Comparison of ENCODE assay signal across 8 cellular contexts in genomic region chr17:39621523-39622379, GRCh38. TPM values are rescaled to one million over a fixed set of nuclear protein-coding genes. Genes with fewer than 3 reads are reported as not detected.
A peak's percentile ranks its signal among the peaks of the same experiment; 100 is the strongest.
DNase-seq lines count a peak whose midpoint lies in the region; ATAC-seq and TF ChIP-seq lines count a peak whose summit lies in the region.

No MANE protein-coding gene starts in this region.

- H3K36me3 ChIP-seq in H7 (replicated peaks; ENCODE audit: control insufficient read depth, insufficient read depth, low read length): no peaks in the 10 kb centered on the region

- 10% methylated on average over 26 of the region's 26 CpGs for WGBS in right cardiac atrium

- H3K4me3 ChIP-seq in H7 (ENCODE audit: insufficient read depth, low read depth, low read length): no peak overlapping the region
- H3K4me3 ChIP-seq in right cardiac atrium (ENCODE audit: low read length): no peak overlapping the region
- no peak overlapping the region for H3K4me3 ChIP-seq in skeletal muscle cell (ENCODE audit: low read depth, low read length)

- H3K4me1 ChIP-seq in right cardiac atrium (ENCODE audit: control insufficient read depth, insufficient read depth, low read length): no peaks in the 10 kb centered on the region

- peak; percentile 56 to 72 for ATAC-seq in right cardiac atrium
- no peak for ATAC-seq in GM18505 (IDR thresholded peaks at IDR 0.05; ENCODE audit: unreplicated experiment)

- intact Hi-C loops in right cardiac atrium (cut with DNase I): loop anchor here (2.0 to 10.0 kb wide), 5 partner anchors 53 to 131 kb away; no protein-coding TSS in a partner anchor

- peaks cover 67% of the 10 kb centered on the region for H3K27me3 ChIP-seq in H7 (ENCODE audit: control insufficient read depth, insufficient read depth, low read length)
- H3K27me3 ChIP-seq in right cardiac atrium (ENCODE audit: control insufficient read depth, insufficient read depth): no peaks in the 10 kb centered on the region

- no peak for TF ChIP-seq POLR2A in GM18505 (IDR thresholded peaks at IDR 0.05; ENCODE audit: borderline replicate concordance, extremely low read depth, insufficient read depth, insufficient read length)

- DNase-seq in DMS153 (lab: John Stamatoyannopoulos, UW): peak; percentile 70
- DNase-seq in H7: peak; percentile 95
- DNase-seq in NCI-H187 treated with DMSO at 0.1 percent for 48 hours (lab: John Stamatoyannopoulos, UW): peak; percentile 29
- DNase-seq in T-helper 9 cell: peak; percentile 87
- DNase-seq in amygdala (lab: John Stamatoyannopoulos, UW): peak; percentile 33 to 96 (median 78)
- DNase-seq in right cardiac atrium: peak; percentile 79 to 92 (median 92)
- peak; percentile 13 for DNase-seq in skeletal muscle cell (ENCODE audit: low read depth)

- no peaks in the 10 kb centered on the region for H3K9me3 ChIP-seq in right cardiac atrium (ENCODE audit: control insufficient read depth, low read length)

- no peak overlapping the region for H3K27ac ChIP-seq in right cardiac atrium (ENCODE audit: low read length)

RNA-seq across cellular contexts. Expression of gene PPP1R1B, which starts 5.0 kb away (rescaled TPM):
- total RNA-seq in H7 (2014; rRNA removed; shearing (Covaris generic)): 8.3 and 11.8 TPM in 2 replicates
- total RNA-seq in right cardiac atrium: 1 to 10 TPM; 2.0 to 6.6 (median 2.4) TPM
- polyA plus RNA-seq in right cardiac atrium: 4.4 TPM

RNA-seq across cellular contexts. Expression of gene NEUROD2, which starts 14.0 kb away (rescaled TPM):
- not detected in 2 replicates for total RNA-seq in H7 (2014; rRNA removed; shearing (Covaris generic))
- not detected for total RNA-seq in right cardiac atrium
- not detected for polyA plus RNA-seq in right cardiac atrium

RNA-seq across cellular contexts. Expression of gene STARD3, which starts 15.2 kb away (rescaled TPM):
- 55.6 and 66.3 TPM in 2 replicates for total RNA-seq in H7 (2014; rRNA removed; shearing (Covaris generic))
- 10 to 100 TPM; 19.2 to 26.2 (median 22.9) TPM for total RNA-seq in right cardiac atrium
- polyA plus RNA-seq in right cardiac atrium: 22.7 TPM

RNA-seq across cellular contexts. Expression of gene TCAP, which starts 43.4 kb away (rescaled TPM):
- total RNA-seq in H7 (2014; rRNA removed; shearing (Covaris generic)): 0.69 and 2.7 TPM in 2 replicates
- total RNA-seq in right cardiac atrium: 1,000 to 10,000 TPM; 2,357 to 4,356 (median 2,957) TPM
- 4,928 TPM for polyA plus RNA-seq in right cardiac atrium

RNA-seq across cellular contexts. Expression of gene PNMT, which starts 46.5 kb away (rescaled TPM):
- total RNA-seq in H7 (2014; rRNA removed; shearing (Covaris generic)): 2.4 and 4.0 TPM in 2 replicates
- total RNA-seq in right cardiac atrium: 10 to 100 TPM; 18.1 to 39.6 (median 21.3) TPM
- polyA plus RNA-seq in right cardiac atrium: 32.7 TPM

Comparison
In these comparisons a context has a peak if more than half of its experiments do, and no peak if none do; other contexts are left out.
1. DNase-seq: peak in every context shown above with its lines; median percentile 95 in H7; 92 in right cardiac atrium; 87 in T-helper 9 cell; 78 in amygdala; 70 in DMS153; 29 in NCI-H187 treated with DMSO at 0.1 percent for 48 hours; 13 in skeletal muscle cell.